8 cellular contexts compared by ENCODE assay signal in genomic region chr16:56729351-56729735, GRCh38. TPM values are rescaled to one million over a fixed set of nuclear protein-coding genes. Genes with fewer than 3 reads are reported as not detected.
A peak's percentile ranks its signal among the peaks of the same experiment; 100 is the strongest.
DNase-seq lines count a peak whose midpoint lies in the region; ATAC-seq, FAIRE-seq and TF ChIP-seq lines count a peak whose summit lies in the region.

No MANE protein-coding gene starts in this region.

- H3K27ac ChIP-seq in A549 = peak overlapping the region; percentile 83 to 90
- H3K27ac ChIP-seq in caudate nucleus (ENCODE audit: low read depth, low read length) = peak overlapping the region; percentile 68

- 54% methylated on average over 3 of the region's 3 CpGs for WGBS in A549 (ENCODE audit: missing lambda C conversion rate)

- H3K4me1 ChIP-seq in A549 = peaks cover 17% of the 10 kb centered on the region; the same call in 1 of the 3 replicates

- POLR2A ChIA-PET in A549 (lab: Yijun Ruan, JAX) = interaction anchor here (0.6 to 1.1 kb wide), 2 partner anchors 191 to 203 kb away, joined by 5 to 6 read pairs; partner anchors contain the start of gene HERPUD1

- TF ChIP-seq CTCF in A549 (IDR thresholded peaks at IDR 0.05) = no peak

- H3K9me3 ChIP-seq in A549 = no peaks in the 10 kb centered on the region

- no peaks in the 10 kb centered on the region for H3K9me3 Mint-ChIP-seq in IgD-negative memory B cell

- TF ChIP-seq EP300 in A549 (IDR thresholded peaks at IDR 0.05) = no peak

- H3K36me3 Mint-ChIP-seq in IgD-negative memory B cell = no peaks in the 10 kb centered on the region

- FAIRE-seq in A549 (lab: Jason Lieb, UNC) = no peak

- H3K27ac Mint-ChIP-seq in IgD-negative memory B cell = peak overlapping the region in 2 of 3 donors; percentile 36 to 77

- DNase-seq in A549 (ENCODE audit: low read depth in 1 of 2, low spot score in 1 of 2) (no peak), caudate nucleus (lab: John Stamatoyannopoulos, UW) (peak in 3 of 61 donors; percentile 8 to 59 (median 48)), midbrain (lab: John Stamatoyannopoulos, UW) (peak; percentile 72)
- no peak for DNase-seq in stimulated activated naive CD4-positive, alpha-beta T cell treated with Interleukin-2 at 50 U/mL for 16 hours (lab: John Stamatoyannopoulos, UW)

- peak; percentile 36 to 51 for ATAC-seq in A549
- no peak for ATAC-seq in GM19397 (IDR thresholded peaks at IDR 0.05; ENCODE audit: unreplicated experiment)
- no peak for ATAC-seq in GM19035 (IDR thresholded peaks at IDR 0.05; ENCODE audit: unreplicated experiment)
- ATAC-seq in GM21360 (IDR thresholded peaks at IDR 0.05; ENCODE audit: unreplicated experiment) = no peak

- CTCF ChIA-PET in A549 (lab: Yijun Ruan, JAX) = interaction anchor here (0.6 to 1.6 kb wide), 4 partner anchors 27 to 125 kb away, joined by 3 to 5 read pairs (median 4); no protein-coding TSS in a partner anchor

- no peak for TF ChIP-seq POLR2A in A549 (IDR thresholded peaks at IDR 0.05; ENCODE audit: low read length)

- H3K4me2 ChIP-seq in A549 = peak overlapping the region; percentile 97

- no peak overlapping the region for H3K4me3 Mint-ChIP-seq in IgD-negative memory B cell

- H3K27me3 Mint-ChIP-seq in IgD-negative memory B cell = peaks cover 3% of the 10 kb centered on the region

- H3K4me3 ChIP-seq in A549 = peak overlapping the region; percentile 97

- peaks cover 11 to 15% (median 14%) of the 10 kb centered on the region in 3 donors for H3K4me1 Mint-ChIP-seq in IgD-negative memory B cell

- TF ChIP-seq RAD21 in A549 (conservative IDR thresholded peaks at IDR 0.05 in 1 of 2, IDR thresholded peaks at IDR 0.05 in 1 of 2) = no peak

TF ChIP-seq in A549, 52 proteins besides CTCF, POLR2A, EP300 and RAD21:
- no peak for TF ChIP-seq HMGXB4 (CRISPR knock-in tag; IDR thresholded peaks at IDR 0.05; ENCODE audit: borderline replicate concordance)
- TF ChIP-seq ZNF302 (CRISPR knock-in tag; IDR thresholded peaks at IDR 0.05) = no peak
- no peak for TF ChIP-seq ZFP36 (IDR thresholded peaks at IDR 0.05; ENCODE audit: borderline replicate concordance, partially characterized antibody)
- TF ChIP-seq CHD2 (IDR thresholded peaks at IDR 0.05; ENCODE audit: low read length, partially characterized antibody) = no peak
- TF ChIP-seq HEYL (CRISPR knock-in tag; IDR thresholded peaks at IDR 0.05) = no peak
- no peak for TF ChIP-seq FOSL2 (IDR thresholded peaks at IDR 0.05)
- TF ChIP-seq FOSL2 (CRISPR knock-in tag; IDR thresholded peaks at IDR 0.05) = no peak

RNA-seq across cellular contexts. Expression of gene NUP93, which starts 0.6 kb away (rescaled TPM):
- polyA plus RNA-seq in A549 (2011; rRNA removed) = 91.4 and 97.5 TPM in 2 replicates
- 106 and 112 TPM in 2 replicates for polyA plus RNA-seq in A549 (2012; cell fraction: cytosol; rRNA removed)
- polyA plus RNA-seq in A549 (2012; cell fraction: nucleus; rRNA removed) = 131 and 162 TPM in 2 replicates
- 82.5 to 88.9 TPM (median 87.3 TPM) in 3 replicates for polyA plus RNA-seq in A549 (2017; fragmentation: RNase III; extraction: RNeasy Plus Mini Kit Qiagen cat#74134 plus additional on column Dnase treatment)
- polyA minus RNA-seq in A549 (2011; rRNA and poly(A)+ RNA removed) = 144 and 169 TPM in 2 replicates
- 60.6 TPM for polyA plus RNA-seq in IgD-negative memory B cell

RNA-seq across cellular contexts. Expression of gene MT1X, which starts 47.1 kb away (rescaled TPM):
- 44.0 and 74.5 TPM in 2 replicates for polyA plus RNA-seq in A549 (2011; rRNA removed)
- polyA plus RNA-seq in A549 (2012; cell fraction: cytosol; rRNA removed) = 137 and 141 TPM in 2 replicates
- 101 and 209 TPM in 2 replicates for polyA plus RNA-seq in A549 (2012; cell fraction: nucleus; rRNA removed)
- polyA plus RNA-seq in A549 (2017; fragmentation: RNase III; extraction: RNeasy Plus Mini Kit Qiagen cat#74134 plus additional on column Dnase treatment) = 73.4 to 131 TPM (median 121 TPM) in 3 replicates
- polyA minus RNA-seq in A549 (2011; rRNA and poly(A)+ RNA removed) = 203 and 212 TPM in 2 replicates
- polyA plus RNA-seq in IgD-negative memory B cell = 14.2 TPM

RNA-seq across cellular contexts. Expression of gene MT1H, which starts 59.7 kb away (rescaled TPM):
- polyA plus RNA-seq in A549 (2011; rRNA removed) (not detected in 2 replicates), A549 (2017; fragmentation: RNase III; extraction: RNeasy Plus Mini Kit Qiagen cat#74134 plus additional on column Dnase treatment) (not detected in 3 replicates), IgD-negative memory B cell (not detected)
- polyA plus RNA-seq in A549 (2012; cell fraction: cytosol; rRNA removed) = not detected in 2 replicates
- polyA plus RNA-seq in A549 (2012; cell fraction: nucleus; rRNA removed) = not detected in 2 replicates
- not detected in 2 replicates for polyA minus RNA-seq in A549 (2011; rRNA and poly(A)+ RNA removed)

Comparison
In these comparisons a context has a peak if more than half of its experiments do, and no peak if none do; other contexts are left out.
1. ATAC-seq: peak in A549 (2 of 2); none in GM19397 (single experiment), GM19035 (single experiment) and GM21360 (single experiment).